Comparison of ENCODE assay signal across 8 cellular contexts in the genomic region with DNA sequence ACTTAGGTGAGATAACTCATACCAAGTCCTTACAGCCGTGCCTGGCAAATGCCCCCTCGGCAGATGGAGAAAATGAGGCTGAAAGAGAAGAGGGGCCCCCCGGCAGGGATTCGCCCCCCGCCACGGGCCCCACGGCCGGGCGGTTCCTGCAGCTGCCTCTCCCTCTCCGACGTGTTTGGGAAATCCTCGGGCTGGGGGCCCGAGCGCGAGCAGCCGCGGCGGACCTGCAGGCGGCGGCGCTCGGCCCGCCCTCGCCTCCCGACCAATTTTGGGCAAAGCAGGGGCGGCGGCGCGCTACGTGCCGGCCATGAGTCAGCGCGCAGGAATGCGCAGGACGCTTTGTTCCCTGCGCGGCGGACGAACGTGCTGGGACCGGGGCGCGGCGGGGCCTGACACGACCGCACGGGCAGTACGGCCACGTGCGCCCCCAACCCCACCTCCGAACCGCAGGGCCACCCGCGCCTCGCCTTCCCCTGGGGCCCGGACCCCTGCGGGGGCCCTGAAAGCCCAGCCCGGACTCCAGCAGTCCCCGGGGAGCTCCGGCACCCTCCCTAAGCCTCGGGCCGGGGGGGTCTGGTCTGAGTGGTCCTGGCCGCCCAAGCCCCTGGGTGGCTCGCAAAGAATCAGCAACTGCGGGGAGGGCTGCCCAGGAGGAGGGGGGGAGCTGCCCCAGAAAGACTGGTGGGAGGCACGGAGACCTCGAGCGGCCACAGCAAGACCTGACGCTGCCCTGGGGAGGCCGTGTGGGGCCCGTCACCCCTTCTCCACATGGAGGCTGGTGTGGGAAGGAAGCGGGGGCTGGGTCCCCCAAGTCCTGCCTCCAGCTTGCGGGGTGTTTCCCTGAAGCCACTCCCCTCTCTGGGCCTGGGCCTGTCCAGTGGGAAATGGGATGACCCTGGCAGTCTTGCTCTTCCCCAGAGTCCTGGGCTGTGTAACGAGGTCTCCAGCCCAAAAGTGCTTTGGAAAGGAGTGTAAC. TPM values are rescaled to one million over a fixed set of nuclear protein-coding genes. Genes with fewer than 3 reads are reported as not detected.
DNase-seq lines count a peak whose midpoint lies in the region; ATAC-seq and TF ChIP-seq lines count a peak whose summit lies in the region.

No MANE protein-coding gene starts in this region.

- H3K27ac Mint-ChIP-seq in activated CD8-positive, alpha-beta T cell treated with anti-CD3 and anti-CD28 coated beads, Interleukin-2, amount 10 ng/mL, durations not matched to agents 7 days and 5 days: no peak overlapping the region
- H3K27ac Mint-ChIP-seq in neural crest cell (ENCODE audit: unreplicated experiment): no peak overlapping the region

- CTCF ChIA-PET in activated CD8-positive, alpha-beta T cell treated with anti-CD3 and anti-CD28 coated beads, Interleukin-2, amount 10 ng/mL, durations not matched to agents 7 days and 5 days (lab: Charles Lee): interaction anchor here (1.4 to 1.7 kb wide), 2 partner anchors 12 to 17 kb away, joined by 3 read pairs; a partner anchor contains a TSS

- peak; percentile 41 for ATAC-seq in activated CD8-positive, alpha-beta T cell treated with anti-CD3 and anti-CD28 coated beads, Interleukin-2, amount 10 ng/mL, durations not matched to agents 7 days and 5 days
- ATAC-seq in GM18873 (IDR thresholded peaks at IDR 0.05; ENCODE audit: low FRiP score, unreplicated experiment): no peak

- H3K4me1 Mint-ChIP-seq in activated CD8-positive, alpha-beta T cell treated with anti-CD3 and anti-CD28 coated beads, Interleukin-2, amount 10 ng/mL, durations not matched to agents 7 days and 5 days (ENCODE audit: low read depth): peaks cover 5% of the 10 kb centered on the region
- H3K4me1 Mint-ChIP-seq in neural crest cell: peaks cover 24% of the 10 kb centered on the region

- H3K4me2 ChIP-seq in fibroblast of lung (ENCODE audit: extremely low read depth, insufficient read depth, low read length): peak overlapping the region; percentile 62

- H3K27ac ChIP-seq in HUES64 (ENCODE audit: low read depth, low read length) (peak overlapping the region; percentile 75), fibroblast of lung (ENCODE audit: insufficient read depth, low read length) (peak overlapping the region; percentile 74), urinary bladder (ENCODE audit: low read depth) (peak overlapping the region; percentile 68)

- H3K9me3 Mint-ChIP-seq in activated CD8-positive, alpha-beta T cell treated with anti-CD3 and anti-CD28 coated beads, Interleukin-2, amount 10 ng/mL, durations not matched to agents 7 days and 5 days (ENCODE audit: insufficient read depth): no peaks in the 10 kb centered on the region
- no peaks in the 10 kb centered on the region for H3K9me3 Mint-ChIP-seq in neural crest cell

- no peaks in the 10 kb centered on the region for H4K20me1 ChIP-seq in fibroblast of lung (ENCODE audit: control insufficient read depth, extremely low read depth, insufficient read depth, low read length)

- POLR2A ChIA-PET in activated CD8-positive, alpha-beta T cell treated with anti-CD3 and anti-CD28 coated beads, Interleukin-2, amount 10 ng/mL, durations not matched to agents 7 days and 5 days (lab: Charles Lee): interaction anchor here (1.1 kb wide), 1 partner anchor 9 kb away, joined by 4 read pairs; no protein-coding TSS in a partner anchor

- H3K27me3 ChIP-seq in HUES64 (ENCODE audit: insufficient read depth, low read length): peaks cover 13% of the 10 kb centered on the region; the same call in 1 of the 2 replicates
- no peaks in the 10 kb centered on the region for H3K27me3 ChIP-seq in fibroblast of lung (ENCODE audit: control insufficient read depth, insufficient read depth, low read length)

- H2AFZ ChIP-seq in fibroblast of lung (ENCODE audit: low read length): peak overlapping the region; percentile 31

- 8% methylated on average over 74 of the region's 74 CpGs for WGBS in HUES64
- 6% methylated on average over 74 of the region's 74 CpGs for WGBS in urinary bladder

- H3K4me3 Mint-ChIP-seq in activated CD8-positive, alpha-beta T cell treated with anti-CD3 and anti-CD28 coated beads, Interleukin-2, amount 10 ng/mL, durations not matched to agents 7 days and 5 days: peak overlapping the region; percentile 31
- H3K4me3 Mint-ChIP-seq in neural crest cell: no peak overlapping the region

- DNase-seq in Daoy (ENCODE audit: low read depth): peak; percentile 95
- peak; percentile 44 for DNase-seq in activated CD8-positive, alpha-beta T cell treated with anti-CD3 and anti-CD28 coated beads, Interleukin-2, amount 10 ng/mL, durations not matched to agents 7 days and 5 days
- peak; percentile 88 to 94 for DNase-seq in fibroblast of lung (ENCODE audit: low read depth in 2 of 2)
- peak; percentile 57 for DNase-seq in neural crest cell (ENCODE audit: low read depth, low spot score)
- no peak for DNase-seq in midbrain (lab: John Stamatoyannopoulos, UW)

- no peaks in the 10 kb centered on the region for H3K36me3 ChIP-seq in HUES64 (ENCODE audit: insufficient read depth, low read length)
- no peaks in the 10 kb centered on the region for H3K36me3 ChIP-seq in fibroblast of lung (ENCODE audit: control insufficient read depth, insufficient read depth, low read length)
- no peaks in the 10 kb centered on the region for H3K36me3 ChIP-seq in urinary bladder (ENCODE audit: insufficient read depth)

- H3K9me3 ChIP-seq in HUES64 (ENCODE audit: insufficient read depth, low read depth, low read length) (no peaks in the 10 kb centered on the region), fibroblast of lung (ENCODE audit: control insufficient read depth, insufficient read depth, low read depth, low read length) (no peaks in the 10 kb centered on the region)

- no peak for TF ChIP-seq CTCF in fibroblast of lung (conservative IDR thresholded peaks at IDR 0.05 in 1 of 2, IDR thresholded peaks at IDR 0.05 in 1 of 2; ENCODE audit: low read depth in 1 of 2, low read length in 2 of 2)
- no peak for TF ChIP-seq CTCF in neural crest cell (conservative IDR thresholded peaks at IDR 0.05)

- H3K27me3 Mint-ChIP-seq in activated CD8-positive, alpha-beta T cell treated with anti-CD3 and anti-CD28 coated beads, Interleukin-2, amount 10 ng/mL, durations not matched to agents 7 days and 5 days (ENCODE audit: low read depth): peaks cover 17% of the 10 kb centered on the region
- H3K27me3 Mint-ChIP-seq in neural crest cell (ENCODE audit: low read depth): no peaks in the 10 kb centered on the region

- H3K79me2 ChIP-seq in fibroblast of lung (ENCODE audit: control insufficient read depth, insufficient read depth, low read length): no peaks in the 10 kb centered on the region

- H3K4me1 ChIP-seq in HUES64 (ENCODE audit: insufficient read depth, low read length): peaks cover 23% of the 10 kb centered on the region
- H3K4me1 ChIP-seq in fibroblast of lung (ENCODE audit: control insufficient read depth, extremely low read depth, insufficient read depth, low read length): peaks cover 13% of the 10 kb centered on the region
- H3K4me1 ChIP-seq in urinary bladder (ENCODE audit: insufficient read depth): no peaks in the 10 kb centered on the region

- H3K4me3 ChIP-seq in HUES64 (ENCODE audit: low read length) (peak overlapping the region; percentile 40), fibroblast of lung (replicated peaks in 1 of 4; ENCODE audit: control extremely low read depth in 1 of 4, insufficient read depth in 1 of 4, low read depth in 3 of 4, low read length in 4 of 4) (peak overlapping the region in 3 of 4 experiments; percentile 35 to 47 (median 35)), urinary bladder (ENCODE audit: low read depth, low read length) (no peak overlapping the region)

- no peaks in the 10 kb centered on the region for H3K36me3 Mint-ChIP-seq in activated CD8-positive, alpha-beta T cell treated with anti-CD3 and anti-CD28 coated beads, Interleukin-2, amount 10 ng/mL, durations not matched to agents 7 days and 5 days (ENCODE audit: low read depth)
- H3K36me3 Mint-ChIP-seq in neural crest cell (ENCODE audit: low read depth): no peaks in the 10 kb centered on the region

- peak overlapping the region; percentile 86 for H3K9ac ChIP-seq in HUES64 (ENCODE audit: low read depth, low read length)
- peak overlapping the region; percentile 70 for H3K9ac ChIP-seq in fibroblast of lung (ENCODE audit: insufficient read depth, low read length)

RNA-seq across cellular contexts. Expression of a gene that starts 11.9 kb away (rescaled TPM):
- total RNA-seq in Daoy (2014; rRNA removed; shearing (Covaris generic)): 0.40 TPM in 1 of 2 replicates, not detected in the other
- not detected for polyA plus RNA-seq in HUES64 (2013, experiment 1 of 2)
- polyA plus RNA-seq in HUES64 (2013, experiment 2 of 2): not detected
- not detected for total RNA-seq in activated CD8-positive, alpha-beta T cell treated with anti-CD3 and anti-CD28 coated beads, Interleukin-2, amount 10 ng/mL, durations not matched to agents 7 days and 5 days
- total RNA-seq in fibroblast of lung: not detected in 2 replicates
- not detected in 2 replicates for polyA plus RNA-seq in fibroblast of lung
- not detected in 2 replicates for polyA plus RNA-seq in fibroblast of lung (2012)
- polyA minus RNA-seq in fibroblast of lung (ENCODE audit: low replicate concordance): not detected in 2 replicates
- total RNA-seq in neural crest cell: not detected in 2 replicates
- 0.32 TPM for total RNA-seq in urinary bladder
- 0.44 TPM for polyA plus RNA-seq in urinary bladder
